14 cellular contexts compared by ENCODE assay signal in genomic region chr15:25766421-25766820, GRCh38.
"Had no signal": no experiment of that assay in that cellular context is flagged by ENCODE, and none has a peak within 500 bp of the region (broad histone marks: within the 10 kb centered on the region; RNA-seq: fewer than 3 reads in every experiment).

No MANE protein-coding gene starts in this region.

- H3K27ac Mint-ChIP-seq: activated T-helper 1 cell treated with anti-CD3 and anti-CD28 coated beads, Interleukin-12 subunit alpha, Interleukin-12 subunit beta, Interleukin-2, Interleukin-4 antibody, amounts not matched to agents 30 ng/mL and 10 ng/mL and 1 ng/mL, durations not matched to agents 14 hours and 24 hours and 36 hours had no signal

- FAIRE-seq: frontal cortex had no signal

- H3K27ac ChIP-seq: colonic mucosa, parathyroid adenoma, skin epidermis, stomach, thoracic aorta had no signal

- DNase-seq: activated CD4-positive, alpha-beta T cell treated with anti-CD3 and anti-CD28 coated beads, Interleukin-2, amount 50 U/mL, for 4 hours; activated naive CD4-positive, alpha-beta T cell; colonic mucosa; effector CD4-positive, alpha-beta T cell; islet precursor cell; left ventricle myocardium superior; mesenchymal stem cell; retina; stomach had no signal

- H3K4me3 ChIP-seq: colonic mucosa, skin epidermis, stomach, thoracic aorta had no signal

- H3K9me3 Mint-ChIP-seq: activated T-helper 1 cell treated with anti-CD3 and anti-CD28 coated beads, Interleukin-12 subunit alpha, Interleukin-12 subunit beta, Interleukin-2, Interleukin-4 antibody, amounts not matched to agents 30 ng/mL and 10 ng/mL and 1 ng/mL, durations not matched to agents 14 hours and 24 hours and 36 hours had no signal

- H3K4me1 ChIP-seq: colonic mucosa had no signal

- H3K27me3 ChIP-seq: colonic mucosa, stomach had no signal

- H3K36me3 ChIP-seq: colonic mucosa had no signal

- H3K9me3 ChIP-seq: colonic mucosa, stomach, thoracic aorta had no signal

- ATAC-seq: left ventricle myocardium superior had no signal

- H3K4me3 Mint-ChIP-seq: activated T-helper 1 cell treated with anti-CD3 and anti-CD28 coated beads, Interleukin-12 subunit alpha, Interleukin-12 subunit beta, Interleukin-2, Interleukin-4 antibody, amounts not matched to agents 30 ng/mL and 10 ng/mL and 1 ng/mL, durations not matched to agents 14 hours and 24 hours and 36 hours had no signal
